1 cellular context compared by ENCODE assay signal in the genomic region with DNA sequence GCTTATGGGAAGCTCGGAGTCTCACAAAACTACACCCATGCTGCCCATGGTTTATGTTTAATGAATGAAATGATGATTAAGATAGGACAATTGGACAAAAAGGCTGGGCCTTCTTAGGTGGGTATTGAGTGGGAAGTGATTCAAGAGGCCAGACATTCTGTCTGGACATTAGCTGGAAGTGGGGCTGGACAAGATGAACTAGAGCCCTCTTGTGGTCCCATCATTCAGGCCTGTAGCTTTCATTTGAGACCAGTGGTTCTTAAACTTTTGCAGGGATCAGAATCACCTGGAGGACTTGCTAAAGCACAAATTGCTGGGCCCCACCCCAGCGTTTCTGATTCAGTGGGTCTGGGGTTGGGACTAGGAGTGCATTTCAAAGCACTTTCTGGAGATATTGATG.
TF ChIP-seq lines count a peak whose summit lies in the region.

No MANE protein-coding gene starts in this region.

TF ChIP-seq in SK-N-SH treated with all-trans-retinoic acid at 6 μM for 48 hours, 23 proteins besides CTCF, POLR2A, EP300 and RAD21 (continued from another document):
- TF ChIP-seq POU6F1 (CRISPR knock-in tag; IDR thresholded peaks at IDR 0.05; ENCODE audit: borderline replicate concordance, low read depth) (no peak), TOX (CRISPR knock-in tag; IDR thresholded peaks at IDR 0.05; ENCODE audit: borderline replicate concordance) (no peak), ZC3H10 (CRISPR knock-in tag; IDR thresholded peaks at IDR 0.05) (no peak), SNAI2 (CRISPR knock-in tag; IDR thresholded peaks at IDR 0.05) (no peak), ESRRG (CRISPR knock-in tag; IDR thresholded peaks at IDR 0.05) (no peak), CSDC2 (CRISPR knock-in tag; IDR thresholded peaks at IDR 0.05) (no peak), PPARA (CRISPR knock-in tag; IDR thresholded peaks at IDR 0.05; ENCODE audit: borderline replicate concordance) (no peak), TSHZ2 (CRISPR knock-in tag; IDR thresholded peaks at IDR 0.05) (no peak), CSRNP3 (CRISPR knock-in tag; IDR thresholded peaks at IDR 0.05) (no peak), ZFP30 (CRISPR knock-in tag; IDR thresholded peaks at IDR 0.05) (no peak)
